In the genomic region with DNA sequence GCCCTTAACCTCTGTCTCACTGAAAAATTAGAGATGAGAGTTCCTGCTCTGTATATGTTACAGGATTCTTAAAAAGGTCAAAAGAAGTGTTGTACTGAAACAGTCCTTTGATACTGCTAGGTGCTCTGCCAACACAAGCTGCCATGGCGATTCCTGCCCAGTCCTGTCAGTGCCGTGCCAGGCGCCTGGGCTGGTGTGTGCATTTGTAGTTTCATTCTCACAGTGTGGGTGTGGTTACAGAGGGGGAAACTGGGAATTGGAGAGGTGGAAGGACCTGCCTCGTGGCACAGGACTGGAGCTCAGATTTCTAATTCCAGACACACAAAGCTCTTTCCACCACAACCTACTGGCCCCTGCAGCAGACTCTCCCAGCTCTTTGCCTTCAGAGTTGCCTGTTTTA, we compare ENCODE assay signal across 24 cellular contexts.
DNase-seq lines count a peak whose midpoint lies in the region; FAIRE-seq and TF ChIP-seq lines count a peak whose summit lies in the region.
"Had no signal": no experiment of that assay in that cellular context is flagged by ENCODE, and none has a peak within 500 bp of the region (broad histone marks: within the 10 kb centered on the region; RNA-seq: fewer than 3 reads in every experiment).

No MANE protein-coding gene starts in this region.

- peaks cover 7% of the 10 kb centered on the region for H3K9me3 Mint-ChIP-seq in activated naive CD8-positive, alpha-beta T cell treated with anti-CD3 and anti-CD28 coated beads for 36 hours
- H3K9me3 Mint-ChIP-seq: effector memory CD8-positive, alpha-beta T cell had no signal

- TF ChIP-seq CTCF in bronchial epithelial cell (IDR thresholded peaks at IDR 0.05; ENCODE audit: insufficient read depth, low read length, severe bottlenecking) (no peak), osteoblast (IDR thresholded peaks at IDR 0.05; ENCODE audit: extremely low read depth, low read depth, low read length) (no peak)

- H3K4me2 ChIP-seq in neuronal stem cell (ENCODE audit: insufficient read depth, low read length, poor library complexity, severe bottlenecking) (no peak overlapping the region), osteoblast (ENCODE audit: insufficient read depth, low read length) (no peak overlapping the region)

- H3K23ac ChIP-seq in neuronal stem cell (ENCODE audit: low read depth, low read length, poor library complexity): no peak overlapping the region

- H3K36me3 ChIP-seq in MG63 (no peaks in the 10 kb centered on the region), bronchial epithelial cell (ENCODE audit: control insufficient read depth, insufficient read depth, low read length) (no peaks in the 10 kb centered on the region), neuronal stem cell (replicated peaks in 1 of 2; ENCODE audit: control insufficient read depth in 2 of 2, insufficient read depth in 2 of 2, low read length in 2 of 2) (no peaks in the 10 kb centered on the region), osteoblast (ENCODE audit: insufficient read depth, low read length) (no peaks in the 10 kb centered on the region)
- H3K36me3 ChIP-seq: breast epithelium, gastroesophageal sphincter, neutrophil, SJSA1, stomach, transverse colon had no signal

- H3K4me1 Mint-ChIP-seq in activated naive CD8-positive, alpha-beta T cell treated with anti-CD3 and anti-CD28 coated beads for 36 hours: peaks cover 2% of the 10 kb centered on the region
- H3K4me1 Mint-ChIP-seq: CD4-positive, alpha-beta memory T cell had no signal

- no peaks in the 10 kb centered on the region for H3K79me1 ChIP-seq in neuronal stem cell (ENCODE audit: low read depth, low read length)

- H3K9me3 ChIP-seq in MG63 (no peaks in the 10 kb centered on the region), neuronal stem cell (replicated peaks in 1 of 2; ENCODE audit: control insufficient read depth in 2 of 2, insufficient read depth in 1 of 2, low read depth in 1 of 2, low read length in 2 of 2) (no peaks in the 10 kb centered on the region), osteoblast (ENCODE audit: low read depth, low read length) (no peaks in the 10 kb centered on the region)
- H3K9me3 ChIP-seq: breast epithelium, gastroesophageal sphincter, neutrophil, SJSA1, transverse colon had no signal

- no peak overlapping the region for H2BK120ac ChIP-seq in neuronal stem cell (ENCODE audit: low read depth, low read length)

- no peak overlapping the region for H2AK5ac ChIP-seq in neuronal stem cell (ENCODE audit: low read depth, low read length)

- no peak overlapping the region for H3K4me3 ChIP-seq in MG63
- no peak overlapping the region for H3K4me3 ChIP-seq in bronchial epithelial cell (ENCODE audit: low read depth, low read length)
- H3K4me3 ChIP-seq in neuronal stem cell (ENCODE audit: low read length in 2 of 2): no peak overlapping the region
- H3K4me3 ChIP-seq in osteoblast (ENCODE audit: insufficient read depth, low read length): no peak overlapping the region
- H3K4me3 ChIP-seq: breast epithelium, coronary artery, gastroesophageal sphincter, SJSA1, stomach, transverse colon had no signal

- H3K27me3 Mint-ChIP-seq in activated naive CD8-positive, alpha-beta T cell treated with anti-CD3 and anti-CD28 coated beads for 36 hours: no peaks in the 10 kb centered on the region

- FAIRE-seq in bronchial epithelial cell (lab: Jason Lieb, UNC): peak; percentile 13

- H2BK15ac ChIP-seq in neuronal stem cell (ENCODE audit: low read length): no peak overlapping the region

- H3K79me2 ChIP-seq in osteoblast (ENCODE audit: insufficient read depth, low read length): no peaks in the 10 kb centered on the region

- H4K20me1 ChIP-seq in osteoblast (ENCODE audit: insufficient read depth, low read length): no peaks in the 10 kb centered on the region

- H3K36me3 Mint-ChIP-seq in activated naive CD8-positive, alpha-beta T cell treated with anti-CD3 and anti-CD28 coated beads for 36 hours: no peaks in the 10 kb centered on the region
- H3K36me3 Mint-ChIP-seq: CD4-positive, alpha-beta memory T cell had no signal

- H3K4me1 ChIP-seq in neuronal stem cell (ENCODE audit: control insufficient read depth in 2 of 2, insufficient read depth in 1 of 2, low read depth in 1 of 2, low read length in 2 of 2) (no peaks in the 10 kb centered on the region), osteoblast (ENCODE audit: insufficient read depth, low read length) (no peaks in the 10 kb centered on the region)
- H3K4me1 ChIP-seq: breast epithelium, SJSA1, transverse colon had no signal

- H3K14ac ChIP-seq in neuronal stem cell (ENCODE audit: low read length): no peak overlapping the region

- no peak overlapping the region for H3K9ac ChIP-seq in neuronal stem cell (ENCODE audit: low read depth, low read length, poor library complexity)

- H3K4ac ChIP-seq in neuronal stem cell (ENCODE audit: low read length): no peak overlapping the region

- no peak overlapping the region for H3K27ac ChIP-seq in neuronal stem cell (replicated peaks; ENCODE audit: low read length)
- no peak overlapping the region for H3K27ac ChIP-seq in osteoblast (ENCODE audit: low read depth, low read length)
- H3K27ac ChIP-seq: coronary artery, neutrophil, SJSA1, stomach, transverse colon had no signal

- H2AFZ ChIP-seq in neuronal stem cell (ENCODE audit: low read length): no peak overlapping the region
- H2AFZ ChIP-seq in osteoblast (ENCODE audit: low read length): no peak overlapping the region

- no peak overlapping the region for H4K91ac ChIP-seq in neuronal stem cell (ENCODE audit: low read depth, low read length, poor library complexity)

- H3K27me3 ChIP-seq in MG63 (no peaks in the 10 kb centered on the region), bronchial epithelial cell (ENCODE audit: control insufficient read depth, insufficient read depth, low read length) (no peaks in the 10 kb centered on the region), neuronal stem cell (ENCODE audit: control insufficient read depth in 3 of 3, insufficient read depth in 3 of 3, low read depth in 1 of 3, low read length in 3 of 3) (no peaks in the 10 kb centered on the region), osteoblast (ENCODE audit: insufficient read depth, low read length) (no peaks in the 10 kb centered on the region)
- H3K27me3 ChIP-seq: breast epithelium, gastroesophageal sphincter, neutrophil, stomach, transverse colon had no signal

- H2BK12ac ChIP-seq in neuronal stem cell (ENCODE audit: low read length): no peak overlapping the region

- H2BK5ac ChIP-seq in neuronal stem cell (ENCODE audit: low read length): no peak overlapping the region

- no peak overlapping the region for H3K4me3 Mint-ChIP-seq in activated naive CD8-positive, alpha-beta T cell treated with anti-CD3 and anti-CD28 coated beads for 36 hours
- H3K4me3 Mint-ChIP-seq: activated T-cell treated with anti-CD3 and anti-CD28 coated beads, Interleukin-2, amount 50 U/mL, for 4 hours; CD4-positive, alpha-beta memory T cell; effector memory CD8-positive, alpha-beta T cell had no signal

- WGBS in neuronal stem cell (ENCODE audit: extremely low coverage in 2 of 2, insufficient read length in 2 of 2, insufficient replicate concordance in 1 of 2), 2 donors: no CpG with 5 or more reads among the region's 4 CpGs

- no peak overlapping the region for H4K8ac ChIP-seq in neuronal stem cell (ENCODE audit: low read depth, low read length)

- peak; percentile 23 for DNase-seq in NCI-H2107 treated with DMSO at 0.1 percent for 48 hours (lab: John Stamatoyannopoulos, UW; ENCODE audit: unreplicated experiment)
- no peak for DNase-seq in NCI-H2107 (lab: John Stamatoyannopoulos, UW)
- peak; percentile 17 for DNase-seq in MG63
- DNase-seq in bronchial epithelial cell (ENCODE audit: low read depth): peak; percentile 31
- DNase-seq in neuronal stem cell (ENCODE audit: low spot score): no peak
- no peak for DNase-seq in activated naive CD8-positive, alpha-beta T cell treated with anti-CD3 and anti-CD28 coated beads for 36 hours
- no peak for DNase-seq in osteoblast (ENCODE audit: insufficient read length, low spot score, missing footprints)
- no peak for DNase-seq in NCI-H2081 (lab: John Stamatoyannopoulos, UW)
- DNase-seq: activated naive CD4-positive, alpha-beta T cell; activated T-cell treated with anti-CD3 and anti-CD28 coated beads, Interleukin-2, amount 50 U/mL, for 4 hours; CD4-positive, alpha-beta memory T cell; effector memory CD8-positive, alpha-beta T cell; GDM1; islet precursor cell; NCI-H1436; NCI-H226; stimulated activated CD8-positive, alpha-beta memory T cell treated with anti-CD3 and anti-CD28 coated beads, Interleukin-4, amount 100 ng/mL, for 48 hours; stomach; transverse colon had no signal

- peak overlapping the region; percentile 71 for H3K18ac ChIP-seq in neuronal stem cell (ENCODE audit: low read length)

- H3K27ac Mint-ChIP-seq in activated naive CD8-positive, alpha-beta T cell treated with anti-CD3 and anti-CD28 coated beads for 36 hours: no peak overlapping the region
- H3K27ac Mint-ChIP-seq: CD4-positive, alpha-beta memory T cell; effector memory CD8-positive, alpha-beta T cell had no signal

Comparison
In these comparisons a context has a peak if more than half of its experiments do, and no peak if none do; other contexts are left out.
1. DNase-seq: peak in NCI-H2107 treated with DMSO at 0.1 percent for 48 hours (single experiment), MG63 (single experiment) and bronchial epithelial cell (single experiment); none in NCI-H2107 (single experiment), neuronal stem cell (single experiment), activated naive CD8-positive, alpha-beta T cell treated with anti-CD3 and anti-CD28 coated beads for 36 hours (single experiment), osteoblast (single experiment) and NCI-H2081 (0 of 2).